Comparison of ENCODE assay signal across 25 cellular contexts in the genomic region with DNA sequence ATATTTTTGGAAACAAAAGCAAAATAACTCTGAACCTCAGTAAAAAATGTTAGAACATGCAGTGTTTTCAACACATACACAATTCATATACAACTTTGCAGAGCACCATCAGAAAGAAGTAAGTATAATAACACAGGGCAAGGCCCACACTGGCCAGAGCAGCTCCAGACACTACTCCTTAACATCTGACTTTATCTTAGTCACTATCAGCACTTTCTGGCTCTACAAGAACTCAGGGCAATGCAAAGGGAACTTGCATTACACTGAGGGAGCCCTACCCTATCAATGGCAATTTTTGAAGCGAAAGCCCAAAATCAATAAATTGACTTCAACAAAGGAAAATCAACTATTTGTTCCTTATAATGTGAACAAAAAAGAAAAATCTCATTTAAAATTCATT. TPM values are rescaled to one million over a fixed set of nuclear protein-coding genes. Genes with fewer than 3 reads are reported as not detected.
DNase-seq lines count a peak whose midpoint lies in the region; ATAC-seq, FAIRE-seq and TF ChIP-seq lines count a peak whose summit lies in the region.
"Had no signal": no experiment of that assay in that cellular context is flagged by ENCODE, and none has a peak within 500 bp of the region (broad histone marks: within the 10 kb centered on the region; RNA-seq: fewer than 3 reads in every experiment).

No MANE protein-coding gene starts in this region.

- 83% methylated on average over 1 of the region's 1 CpG for WGBS in K562 (ENCODE audit: insufficient coverage, low coverage, missing lambda C conversion rate)
- WGBS in mesendoderm (ENCODE audit: extremely low coverage, insufficient coverage, low lambda C conversion rate) = no CpG with 5 or more reads among the region's 1 CpG

- no peak overlapping the region for H2BK120ac ChIP-seq in mesendoderm (ENCODE audit: low read depth, low read length)

- H3K4me3 ChIP-seq in K562 (no peak overlapping the region), mesendoderm (ENCODE audit: low read length) (no peak overlapping the region), gastrocnemius medialis (no peak overlapping the region)
- H3K4me3 ChIP-seq: BLaER1 treated with 17β-estradiol and CSF1 and Interleukin-3, amounts not matched to agents 10 nM and 100 nM; GM23338 had no signal

- no peaks in the 10 kb centered on the region for H3K27me3 Mint-ChIP-seq in activated naive CD8-positive, alpha-beta T cell
- H3K27me3 Mint-ChIP-seq in activated naive CD8-positive, alpha-beta T cell treated with anti-CD3 and anti-CD28 coated beads for 36 hours = no peaks in the 10 kb centered on the region

- H3K27ac ChIP-seq in K562 (ENCODE audit: extremely low read depth, low read depth, low read length) (no peak overlapping the region), mesendoderm (ENCODE audit: low read depth, low read length) (no peak overlapping the region), gastrocnemius medialis (no peak overlapping the region)
- H3K27ac ChIP-seq: BLaER1 treated with 17β-estradiol and CSF1 and Interleukin-3, amounts not matched to agents 10 nM and 100 nM; RWPE1 had no signal

- no peak overlapping the region for H3K56ac ChIP-seq in mesendoderm (ENCODE audit: low read length)

- no peak for TF ChIP-seq RAD21 in K562 (CRISPR knock-in tag; conservative IDR thresholded peaks at IDR 0.05 in 1 of 2, IDR thresholded peaks at IDR 0.05 in 1 of 2)

- H3K4me1 ChIP-seq in K562 (replicated peaks in 1 of 2; ENCODE audit: control insufficient read depth in 2 of 2, insufficient read depth in 2 of 2, low read length in 2 of 2) (peaks cover 14 to 18% of the 10 kb centered on the region in 2 experiments), mesendoderm (ENCODE audit: control insufficient read depth, low read depth, low read length) (no peaks in the 10 kb centered on the region), gastrocnemius medialis (no peaks in the 10 kb centered on the region)
- H3K4me1 ChIP-seq: BLaER1 treated with 17β-estradiol and CSF1 and Interleukin-3, amounts not matched to agents 10 nM and 100 nM had no signal

- POLR2A ChIA-PET in K562 (lab: Yijun Ruan, JAX) = interaction anchor here (0.6 to 1.7 kb wide), 8 partner anchors 10 to 50 kb away, joined by 3 to 7 read pairs (median 4); no protein-coding TSS in a partner anchor

- no peaks in the 10 kb centered on the region for H3K79me1 ChIP-seq in mesendoderm (ENCODE audit: low read length)

- peak overlapping the region; percentile 37 for H3K23ac ChIP-seq in mesendoderm (ENCODE audit: low read length)

- TF ChIP-seq EP300 in K562 (IDR thresholded peaks at IDR 0.05; ENCODE audit: low read length) = no peak

- H3K18ac ChIP-seq in mesendoderm (ENCODE audit: low read length) = no peak overlapping the region

- ATAC-seq in K562 (peak; percentile 79), gastrocnemius medialis (no peak), HG02852 (IDR thresholded peaks at IDR 0.05; ENCODE audit: unreplicated experiment) (no peak), HG02973 (IDR thresholded peaks at IDR 0.05; ENCODE audit: unreplicated experiment) (no peak)
- ATAC-seq: GM23338, Panc1 had no signal

- intact Hi-C loops in K562 (cut with micrococcal nuclease) (loop anchor here (5.0 kb wide), 1 partner anchor 37 kb away; no protein-coding TSS in a partner anchor), gastrocnemius medialis (cut with DNase I; ENCODE audit: low total_unique reads) (no loop called here)

- H3K36me3 ChIP-seq in K562 (ENCODE audit: control insufficient read depth, insufficient read depth, low read length) (peaks cover 5% of the 10 kb centered on the region; the same call in 1 of the 3 replicates), mesendoderm (ENCODE audit: control insufficient read depth, insufficient read depth, low read length) (no peaks in the 10 kb centered on the region), gastrocnemius medialis (no peaks in the 10 kb centered on the region)
- H3K36me3 ChIP-seq: BLaER1 treated with 17β-estradiol and CSF1 and Interleukin-3, amounts not matched to agents 10 nM and 100 nM had no signal

- no peaks in the 10 kb centered on the region for H3K9me3 Mint-ChIP-seq in activated naive CD8-positive, alpha-beta T cell (ENCODE audit: low read depth)
- H3K9me3 Mint-ChIP-seq in activated naive CD8-positive, alpha-beta T cell treated with anti-CD3 and anti-CD28 coated beads for 36 hours = no peaks in the 10 kb centered on the region
- H3K9me3 Mint-ChIP-seq: GM23338, H9, HFFc6 had no signal

- peaks cover 34% of the 10 kb centered on the region for H3K4me1 Mint-ChIP-seq in activated naive CD8-positive, alpha-beta T cell (ENCODE audit: low read depth)
- peaks cover 25% of the 10 kb centered on the region for H3K4me1 Mint-ChIP-seq in activated naive CD8-positive, alpha-beta T cell treated with anti-CD3 and anti-CD28 coated beads for 36 hours

- H2AK5ac ChIP-seq in mesendoderm (ENCODE audit: low read length) = no peak overlapping the region

- H3K4ac ChIP-seq in mesendoderm (ENCODE audit: low read depth, low read length) = no peak overlapping the region

- TF ChIP-seq POLR2A in K562 (conservative IDR thresholded peaks at IDR 0.05) (no peak), gastrocnemius medialis (IDR thresholded peaks at IDR 0.05) (no peak)

- H3K9me1 ChIP-seq in K562 (ENCODE audit: control insufficient read depth, insufficient read depth, low read length) = no peaks in the 10 kb centered on the region

- H4K5ac ChIP-seq in mesendoderm (ENCODE audit: low read length) = no peak overlapping the region

- no peak overlapping the region for H2BK15ac ChIP-seq in mesendoderm (replicated peaks; ENCODE audit: low read depth)

- peaks cover 10% of the 10 kb centered on the region for H3K36me3 Mint-ChIP-seq in activated naive CD8-positive, alpha-beta T cell
- H3K36me3 Mint-ChIP-seq in activated naive CD8-positive, alpha-beta T cell treated with anti-CD3 and anti-CD28 coated beads for 36 hours = peaks cover 15% of the 10 kb centered on the region

- H3K9ac ChIP-seq in K562 (ENCODE audit: insufficient read depth in 1 of 2, low read depth in 2 of 2, low read length in 2 of 2) (peak overlapping the region in 1 of 2 experiments; percentile 10; a peak in 1 of 4 replicates), mesendoderm (ENCODE audit: low read length) (no peak overlapping the region)
- H3K9ac ChIP-seq: BLaER1 treated with 17β-estradiol and CSF1 and Interleukin-3, amounts not matched to agents 10 nM and 100 nM had no signal

- no peak overlapping the region for H2AFZ ChIP-seq in K562 (ENCODE audit: low read depth, low read length)
- H2AFZ ChIP-seq: GM23338 had no signal

- no peaks in the 10 kb centered on the region for H3K9me3 ChIP-seq in K562 (replicated peaks; ENCODE audit: control insufficient read depth, insufficient read depth, low read depth, low read length)
- no peaks in the 10 kb centered on the region for H3K9me3 ChIP-seq in gastrocnemius medialis
- H3K9me3 ChIP-seq: BLaER1 treated with 17β-estradiol and CSF1 and Interleukin-3, amounts not matched to agents 10 nM and 100 nM had no signal

- no peaks in the 10 kb centered on the region for H3K27me3 ChIP-seq in K562 (ENCODE audit: control insufficient read depth in 2 of 2, insufficient read depth in 2 of 2, low read length in 2 of 2)
- H3K27me3 ChIP-seq in mesendoderm (ENCODE audit: insufficient read depth, low read length, poor library complexity) = no peaks in the 10 kb centered on the region
- H3K27me3 ChIP-seq in gastrocnemius medialis = no peaks in the 10 kb centered on the region
- H3K27me3 ChIP-seq: BLaER1 treated with 17β-estradiol and CSF1 and Interleukin-3, amounts not matched to agents 10 nM and 100 nM had no signal

- TF ChIP-seq CTCF in K562 (IDR thresholded peaks at IDR 0.05 in 2 of 3, conservative IDR thresholded peaks at IDR 0.05 in 1 of 3; ENCODE audit: insufficient read depth in 2 of 3, low read depth in 1 of 3, low read length in 3 of 3) = no peak
- no peak for TF ChIP-seq CTCF in gastrocnemius medialis (IDR thresholded peaks at IDR 0.05 in 4 of 5, conservative IDR thresholded peaks at IDR 0.05 in 1 of 5)

- H4K8ac ChIP-seq in mesendoderm (ENCODE audit: low read depth, low read length) = no peak overlapping the region

- H3K4me2 ChIP-seq in K562 (ENCODE audit: insufficient read depth, low read length) (no peak overlapping the region), mesendoderm (ENCODE audit: low read length) (no peak overlapping the region)
- H3K4me2 ChIP-seq: BLaER1 treated with 17β-estradiol and CSF1 and Interleukin-3, amounts not matched to agents 10 nM and 100 nM; GM23338 had no signal

- peak overlapping the region; percentile 61 for H3K27ac Mint-ChIP-seq in activated naive CD8-positive, alpha-beta T cell
- H3K27ac Mint-ChIP-seq in activated naive CD8-positive, alpha-beta T cell treated with anti-CD3 and anti-CD28 coated beads for 36 hours = no peak overlapping the region
- H3K27ac Mint-ChIP-seq: GM23338, HFFc6 had no signal

- no peak for DNase-seq in activated naive CD8-positive, alpha-beta T cell treated with anti-CD3 and anti-CD28 coated beads for 36 hours
- DNase-seq in K562 (ENCODE audit: extremely low read depth in 1 of 4, low spot score in 3 of 4) = peak; percentile 31 to 48 (median 42)
- no peak for DNase-seq in mesendoderm
- DNase-seq in gastrocnemius medialis = no peak
- DNase-seq: Calu3, DMS79 treated with DMSO at 0.1 percent for 48 hours, H9, HFFc6, KG1, NCI-H1048, NCI-H1417, NCI-H1694, NCI-H2081, NCI-H2227 treated with DMSO at 0.1 percent for 48 hours, NCI-H69, SHP77 had no signal

- H4K20me1 ChIP-seq in K562 (replicated peaks; ENCODE audit: control insufficient read depth, insufficient read depth, low read length) = no peaks in the 10 kb centered on the region
- H4K20me1 ChIP-seq: BLaER1 treated with 17β-estradiol and CSF1 and Interleukin-3, amounts not matched to agents 10 nM and 100 nM had no signal

- H3K4me3 Mint-ChIP-seq in activated naive CD8-positive, alpha-beta T cell = no peak overlapping the region
- no peak overlapping the region for H3K4me3 Mint-ChIP-seq in activated naive CD8-positive, alpha-beta T cell treated with anti-CD3 and anti-CD28 coated beads for 36 hours
- H3K4me3 Mint-ChIP-seq: GM23338, H9, HFFc6 had no signal

- H3K79me2 ChIP-seq in K562 (ENCODE audit: control insufficient read depth, insufficient read depth, low read length) = peaks cover 51% of the 10 kb centered on the region
- no peaks in the 10 kb centered on the region for H3K79me2 ChIP-seq in mesendoderm (ENCODE audit: control insufficient read depth, insufficient read depth, low read length)

- BruUV-seq in K562 (replicated peaks; lab: Mats Ljungman, UMichigan) = no TSS peak

- FAIRE-seq in K562 (lab: Jason Lieb, UNC) = peak; percentile 77
- FAIRE-seq: A204.1, GM12891 had no signal

- no peak overlapping the region for H2BK5ac ChIP-seq in mesendoderm (ENCODE audit: low read length)

- CTCF ChIA-PET in K562 (lab: Yijun Ruan, JAX; ENCODE audit: low intra/inter-chr PET ratio) = no interaction called here

- in situ Hi-C loops in K562 (cut with MboI) = no loop called here
- in situ Hi-C loops in gastrocnemius medialis (cut with MboI; ENCODE audit: low sequenced_read_pairs in 4 of 4) = no loop called here

RNA-seq across cellular contexts. Expression of gene RNF157, which starts 16.5 kb away (rescaled TPM):
- 10 to 100 TPM; 30.4 to 34.7 TPM for total RNA-seq in activated naive CD8-positive, alpha-beta T cell treated with anti-CD3 and anti-CD28 coated beads for 36 hours
- 105 and 114 TPM in 2 replicates for total RNA-seq in K562 (2011; cell fraction: chromatin; rRNA removed; ENCODE audit: low replicate concordance)
- 43.7 and 60.5 TPM in 2 replicates for total RNA-seq in K562 (2011; cell fraction: nucleolus; rRNA removed)
- 85.8 and 127 TPM in 2 replicates for total RNA-seq in K562 (2011; cell fraction: nucleoplasm; rRNA removed)
- 12.7 and 21.6 TPM in 2 replicates for total RNA-seq in K562 (2014; rRNA removed)
- 16.3 and 17.9 TPM in 2 replicates for total RNA-seq in K562 (2014; rRNA removed; fragmentation: Illumina TruSeq; extraction: Trizol)
- 28.2 and 28.7 TPM in 2 replicates for total RNA-seq in K562 (2015; rRNA removed; fragmentation: Illumina TruSeq; extraction: Trizol)
- 28.6 and 29.0 TPM in 2 replicates for total RNA-seq in K562 (2021)
- 30.5 and 37.8 TPM in 2 replicates for polyA plus RNA-seq in K562 (2011; rRNA removed)
- polyA plus RNA-seq in K562 (2011; cell fraction: cytosol; rRNA removed) = 29.5 and 33.1 TPM in 2 replicates
- polyA plus RNA-seq in K562 (2011; cell fraction: nucleus; rRNA removed) = 28.4 and 36.3 TPM in 2 replicates
- 21.3 and 53.9 TPM in 2 replicates for polyA plus RNA-seq in K562 (2012)
- 29.0 and 31.7 TPM in 2 replicates for polyA plus RNA-seq in K562 (2014; fragmentation: Illumina TruSeq; extraction: Trizol)
- 10 to 100 TPM in 1 of 2 experiments, 1 to 10 TPM in 1; 8.1 to 12.7 TPM for polyA plus RNA-seq in K562 (2014; fragmentation: Nextera tagmentation; extraction: Ambion mirVana)
- 20.8 and 26.3 TPM in 2 replicates for polyA plus RNA-seq in K562 (2014; rRNA removed)
- 40.3 and 41.8 TPM in 2 replicates for polyA minus RNA-seq in K562 (2011; rRNA and poly(A)+ RNA removed)
- polyA minus RNA-seq in K562 (2011; cell fraction: cytosol; rRNA and poly(A)+ RNA removed) = 30.4 and 40.2 TPM in 2 replicates
- polyA minus RNA-seq in K562 (2011; cell fraction: nucleus; rRNA and poly(A)+ RNA removed) = 13.2 and 28.3 TPM in 2 replicates
- 1.1 TPM for polyA plus RNA-seq in mesendoderm (2013, experiment 1 of 2)
- 1.3 TPM for polyA plus RNA-seq in mesendoderm (2013, experiment 2 of 2)
- 100 to 1,000 TPM in 1 of 4 donors, 10 to 100 TPM in 3; 50.5 to 142 (median 85.3) TPM for total RNA-seq in gastrocnemius medialis

RNA-seq across cellular contexts. Expression of gene UBALD2, which starts 41.3 kb away (rescaled TPM):
- 100 to 1,000 TPM; 262 to 268 TPM for total RNA-seq in activated naive CD8-positive, alpha-beta T cell treated with anti-CD3 and anti-CD28 coated beads for 36 hours
- 10.6 and 25.5 TPM in 2 replicates for total RNA-seq in K562 (2011; cell fraction: chromatin; rRNA removed; ENCODE audit: low replicate concordance)
- 27.3 and 33.0 TPM in 2 replicates for total RNA-seq in K562 (2011; cell fraction: nucleolus; rRNA removed)
- 22.7 and 24.3 TPM in 2 replicates for total RNA-seq in K562 (2011; cell fraction: nucleoplasm; rRNA removed)
- total RNA-seq in K562 (2014; rRNA removed) (43.1 and 52.7 TPM in 2 replicates), K562 (2014; rRNA removed; fragmentation: Illumina TruSeq; extraction: Trizol) (5.8 and 7.6 TPM in 2 replicates), K562 (2015; rRNA removed; fragmentation: Illumina TruSeq; extraction: Trizol) (21.9 and 25.3 TPM in 2 replicates), K562 (2021) (85.3 and 94.1 TPM in 2 replicates), gastrocnemius medialis (100 to 1,000 TPM in 1 of 4 donors, 10 to 100 TPM in 3; 28.9 to 151 (median 52.2) TPM)
- polyA plus RNA-seq in K562 (2011; rRNA removed) (46.6 and 79.6 TPM in 2 replicates), K562 (2014; fragmentation: Illumina TruSeq; extraction: Trizol) (17.4 and 39.3 TPM in 2 replicates), K562 (2014; fragmentation: Nextera tagmentation; extraction: Ambion mirVana) (1 to 10 TPM; 2.3 to 3.9 TPM), K562 (2014; rRNA removed) (40.6 and 46.5 TPM in 2 replicates)
- 34.5 and 74.0 TPM in 2 replicates for polyA plus RNA-seq in K562 (2011; cell fraction: cytosol; rRNA removed)
- polyA plus RNA-seq in K562 (2011; cell fraction: nucleus; rRNA removed) = 55.6 and 56.6 TPM in 2 replicates
- polyA plus RNA-seq in K562 (2012) = 62.8 and 75.4 TPM in 2 replicates
- polyA minus RNA-seq in K562 (2011; rRNA and poly(A)+ RNA removed) = 8.0 and 8.5 TPM in 2 replicates
- polyA minus RNA-seq in K562 (2011; cell fraction: cytosol; rRNA and poly(A)+ RNA removed) = 32.8 and 59.0 TPM in 2 replicates
- polyA minus RNA-seq in K562 (2011; cell fraction: nucleus; rRNA and poly(A)+ RNA removed) = 8.1 and 9.6 TPM in 2 replicates
- 41.6 TPM for polyA plus RNA-seq in mesendoderm (2013, experiment 1 of 2)
- 41.5 TPM for polyA plus RNA-seq in mesendoderm (2013, experiment 2 of 2)

Comparison
In these comparisons a context has a peak if more than half of its experiments do, and no peak if none do; other contexts are left out.
1. DNase-seq: peak in K562 (4 of 4); none in activated naive CD8-positive, alpha-beta T cell treated with anti-CD3 and anti-CD28 coated beads for 36 hours (single experiment), mesendoderm (single experiment) and gastrocnemius medialis (0 of 2).